In the genomic region with DNA sequence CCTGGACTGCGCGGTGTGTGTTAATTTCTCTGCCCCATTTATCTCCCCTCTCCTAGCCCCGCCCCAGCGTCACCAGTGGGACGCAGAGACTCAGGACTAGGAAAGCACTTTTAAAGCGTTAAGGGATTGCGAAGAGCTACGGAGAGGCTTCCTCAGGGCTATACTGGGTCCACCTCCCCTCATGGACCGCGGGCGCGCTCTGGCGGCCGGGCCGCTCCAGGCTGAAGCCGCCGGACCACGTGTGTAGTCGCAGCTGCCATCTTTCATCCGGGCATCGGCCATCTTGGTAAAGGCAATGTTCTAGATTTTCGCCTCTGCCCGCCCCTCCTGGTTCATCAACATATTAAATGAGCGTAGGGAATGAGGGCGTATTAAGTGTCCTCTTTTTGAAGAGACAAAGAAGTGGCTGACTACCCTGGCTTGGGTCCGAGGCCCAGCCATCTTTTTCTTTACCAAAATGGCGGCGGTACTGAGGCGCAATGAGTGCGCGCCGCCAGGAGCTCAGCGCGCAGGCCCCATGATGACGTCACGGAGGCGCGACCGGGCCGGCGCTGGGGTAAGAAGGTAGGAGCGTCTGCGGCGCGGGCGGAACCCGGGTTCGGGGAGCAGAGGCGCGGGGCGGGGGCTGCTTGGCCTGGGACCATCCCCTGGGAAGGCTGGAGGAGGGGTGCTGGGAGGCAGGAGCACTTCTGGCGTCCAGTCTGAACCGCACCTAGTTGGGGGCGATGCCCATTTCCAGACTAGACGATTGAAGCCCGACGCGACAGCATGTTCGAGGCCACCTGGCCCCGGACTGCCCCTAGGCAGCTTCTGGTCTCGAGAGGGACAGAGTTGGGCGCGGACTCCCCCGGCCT, we compare ENCODE assay signal across 8 cellular contexts. TPM values are rescaled to one million over a fixed set of nuclear protein-coding genes. Genes with fewer than 3 reads are reported as not detected.
DNase-seq lines count a peak whose midpoint lies in the region; ATAC-seq and TF ChIP-seq lines count a peak whose summit lies in the region.

A gene with protein sequence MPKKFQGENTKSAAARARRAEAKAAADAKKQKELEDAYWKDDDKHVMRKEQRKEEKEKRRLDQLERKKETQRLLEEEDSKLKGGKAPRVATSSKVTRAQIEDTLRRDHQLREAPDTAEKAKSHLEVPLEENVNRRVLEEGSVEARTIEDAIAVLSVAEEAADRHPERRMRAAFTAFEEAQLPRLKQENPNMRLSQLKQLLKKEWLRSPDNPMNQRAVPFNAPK (plus strand): TSS at position 531 of the 854 bp plus-strand sequence. CDS start 3,406 bp downstream, outside the sequence.

- peak; percentile 86 to 95 (median 93) for DNase-seq in CD8-positive, alpha-beta memory T cell
- peak; percentile 99 for DNase-seq in NCI-H82 (lab: John Stamatoyannopoulos, UW)
- DNase-seq in activated CD4-positive, alpha-beta memory T cell treated with anti-CD3 and anti-CD28 coated beads, Interleukin-2, amount 10 ng/mL, durations not matched to agents 7 days and 5 days: peak; percentile 95
- peak; percentile 95 for DNase-seq in ecto neural progenitor cell (ENCODE audit: low spot score)
- peak; percentile 91 for DNase-seq in lung (ENCODE audit: low spot score)
- DNase-seq in stimulated activated CD4-positive, alpha-beta T cell treated with anti-CD3 and anti-CD28 coated beads, TNF-alpha, amount 100 ng/mL, for 24 hours (ENCODE audit: low read depth in 3 of 3): peak; percentile 80 to 91 (median 85)

- peaks cover 14% of the 10 kb centered on the region for H3K4me1 ChIP-seq in CD8-positive, alpha-beta memory T cell (ENCODE audit: insufficient read depth, low read length)
- peaks cover 0 to 13% of the 10 kb centered on the region in 2 donors for H3K4me1 ChIP-seq in lung (ENCODE audit: control insufficient read depth in 2 of 2, insufficient read depth in 2 of 2, low read length in 2 of 2)

- H3K27me3 ChIP-seq in CD8-positive, alpha-beta memory T cell (ENCODE audit: insufficient read depth, low read length, poor library complexity, severe bottlenecking): no peaks in the 10 kb centered on the region
- H3K27me3 ChIP-seq in lung (ENCODE audit: control insufficient read depth, insufficient read depth): no peaks in the 10 kb centered on the region

- peak within 1 kb of the TSS; percentile 83 for H3K4me3 ChIP-seq in CD8-positive, alpha-beta memory T cell (ENCODE audit: low read length)
- H3K4me3 ChIP-seq in lung: peak within 1 kb of the TSS; percentile 71

- H3K27ac Mint-ChIP-seq in CD8-positive, alpha-beta memory T cell: peak within 1 kb of the TSS; percentile 94 to 100 (median 96)
- H3K27ac Mint-ChIP-seq in activated CD4-positive, alpha-beta memory T cell treated with anti-CD3 and anti-CD28 coated beads, Interleukin-2, amount 10 ng/mL, durations not matched to agents 7 days and 5 days: peak within 1 kb of the TSS; percentile 87

- H3K36me3 ChIP-seq in CD8-positive, alpha-beta memory T cell (ENCODE audit: insufficient read depth, low read length): no peaks in the 10 kb centered on the region
- H3K36me3 ChIP-seq in lung (ENCODE audit: control insufficient read depth in 2 of 2, insufficient read depth in 2 of 2, low read length in 2 of 2): peaks cover 0 to 10% of the 10 kb centered on the region in 2 donors

- H3K9me3 ChIP-seq in CD8-positive, alpha-beta memory T cell (ENCODE audit: low read length): no peaks in the 10 kb centered on the region
- H3K9me3 ChIP-seq in lung (ENCODE audit: control insufficient read depth in 2 of 2, insufficient read depth in 1 of 2, low read length in 1 of 2): no peaks in the 10 kb centered on the region

- WGBS in lung, 2 donors: 0% methylated on average over 58 to 64 of the region's 64 CpGs

- H3K4me1 Mint-ChIP-seq in CD8-positive, alpha-beta memory T cell: peaks cover 14 to 31% (median 16%) of the 10 kb centered on the region in 3 donors
- H3K4me1 Mint-ChIP-seq in activated CD4-positive, alpha-beta memory T cell treated with anti-CD3 and anti-CD28 coated beads, Interleukin-2, amount 10 ng/mL, durations not matched to agents 7 days and 5 days: peaks cover 36% of the 10 kb centered on the region

- CTCF ChIA-PET in CD8-positive, alpha-beta memory T cell (lab: Charles Lee): interaction anchor here (0.8 to 9.9 kb wide), 24 partner anchors 9 to 230 kb away, joined by 3 to 213 read pairs (median 4); a partner anchor contains a TSS
- CTCF ChIA-PET in activated CD4-positive, alpha-beta memory T cell treated with anti-CD3 and anti-CD28 coated beads, Interleukin-2, amount 10 ng/mL, durations not matched to agents 7 days and 5 days (lab: Charles Lee): interaction anchor here (0.6 to 7.4 kb wide), 33 partner anchors 11 to 547 kb away, joined by 3 to 313 read pairs (median 3); a partner anchor contains a TSS

- H3K9me3 Mint-ChIP-seq in CD8-positive, alpha-beta memory T cell: no peaks in the 10 kb centered on the region
- no peaks in the 10 kb centered on the region for H3K9me3 Mint-ChIP-seq in activated CD4-positive, alpha-beta memory T cell treated with anti-CD3 and anti-CD28 coated beads, Interleukin-2, amount 10 ng/mL, durations not matched to agents 7 days and 5 days

- H3K27ac ChIP-seq in CD8-positive, alpha-beta memory T cell (ENCODE audit: low read depth, low read length): peak within 1 kb of the TSS; percentile 82
- H3K27ac ChIP-seq in lung (ENCODE audit: low read depth in 1 of 2, low read length in 1 of 2): peak within 1 kb of the TSS; percentile 86 to 89

- peak; percentile 79 for TF ChIP-seq CTCF in lung (IDR thresholded peaks at IDR 0.05; ENCODE audit: control extremely low read depth, extremely low read depth)

- peaks cover 0 to 12% (median 2%) of the 10 kb centered on the region in 3 donors for H3K36me3 Mint-ChIP-seq in CD8-positive, alpha-beta memory T cell
- H3K36me3 Mint-ChIP-seq in activated CD4-positive, alpha-beta memory T cell treated with anti-CD3 and anti-CD28 coated beads, Interleukin-2, amount 10 ng/mL, durations not matched to agents 7 days and 5 days (ENCODE audit: low read depth): no peaks in the 10 kb centered on the region

- H3K4me3 Mint-ChIP-seq in CD8-positive, alpha-beta memory T cell: peak within 1 kb of the TSS; percentile 84 to 97 (median 92)
- H3K4me3 Mint-ChIP-seq in activated CD4-positive, alpha-beta memory T cell treated with anti-CD3 and anti-CD28 coated beads, Interleukin-2, amount 10 ng/mL, durations not matched to agents 7 days and 5 days: peak within 1 kb of the TSS; percentile 81

- ATAC-seq in GM19397 (IDR thresholded peaks at IDR 0.05; ENCODE audit: unreplicated experiment) (peak; percentile 87), HG03565 (IDR thresholded peaks at IDR 0.05; ENCODE audit: unreplicated experiment) (peak; percentile 71), lung (ENCODE audit: insufficient read depth, low FRiP score) (peak; percentile 96)

- H3K27me3 Mint-ChIP-seq in CD8-positive, alpha-beta memory T cell: no peaks in the 10 kb centered on the region
- no peaks in the 10 kb centered on the region for H3K27me3 Mint-ChIP-seq in activated CD4-positive, alpha-beta memory T cell treated with anti-CD3 and anti-CD28 coated beads, Interleukin-2, amount 10 ng/mL, durations not matched to agents 7 days and 5 days

- POLR2A ChIA-PET in CD8-positive, alpha-beta memory T cell (lab: Charles Lee): interaction anchor here (0.5 to 3.2 kb wide), 11 partner anchors 14 to 572 kb away, joined by 3 to 124 read pairs (median 4); a partner anchor contains a TSS
- POLR2A ChIA-PET in activated CD4-positive, alpha-beta memory T cell treated with anti-CD3 and anti-CD28 coated beads, Interleukin-2, amount 10 ng/mL, durations not matched to agents 7 days and 5 days (lab: Charles Lee): interaction anchor here (0.5 to 5.6 kb wide), 20 partner anchors 13 to 665 kb away, joined by 3 to 131 read pairs (median 6); a partner anchor contains a TSS

RNA-seq across cellular contexts. Expression of the gene that starts here (rescaled TPM):
- 100 to 1,000 TPM; 184 to 195 TPM for total RNA-seq in CD8-positive, alpha-beta memory T cell
- 65.7 TPM for polyA plus RNA-seq in CD8-positive, alpha-beta memory T cell
- total RNA-seq in activated CD4-positive, alpha-beta memory T cell treated with anti-CD3 and anti-CD28 coated beads, Interleukin-2, amount 10 ng/mL, durations not matched to agents 7 days and 5 days: 10 to 100 TPM; 59.3 to 60.8 TPM
- 10 to 100 TPM; 35.5 to 83.1 TPM for total RNA-seq in lung
- polyA plus RNA-seq in lung: 100 to 1,000 TPM; 121 to 146 TPM

Comparison
In these comparisons a context has a peak if more than half of its experiments do, and no peak if none do; other contexts are left out.
1. Peak in every context shown above with its lines: DNase-seq, ATAC-seq, H3K4me3 ChIP-seq and H3K27ac ChIP-seq.